Comparison of ENCODE assay signal across 17 cellular contexts in the genomic region with DNA sequence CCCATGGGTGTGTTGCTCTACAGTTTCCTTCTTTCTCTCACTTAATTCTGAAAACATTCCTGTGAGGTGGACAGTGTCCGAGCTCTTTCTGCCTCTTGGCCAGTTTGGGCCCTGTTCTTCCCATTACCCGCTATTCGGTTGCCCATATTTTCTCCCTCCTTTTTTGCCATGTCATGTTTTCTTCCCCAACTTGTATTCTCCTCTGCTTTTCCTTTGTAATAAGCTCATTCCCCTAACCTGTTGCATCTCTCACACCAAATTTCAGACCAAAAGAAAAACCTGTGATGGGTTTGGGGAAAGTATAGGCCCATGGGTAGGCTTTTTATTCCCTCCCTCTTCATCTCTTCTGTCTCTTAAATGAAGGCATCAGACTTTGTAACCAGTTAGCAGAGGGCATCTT.
"Had no signal": no experiment of that assay in that cellular context is flagged by ENCODE, and none has a peak within 500 bp of the region (broad histone marks: within the 10 kb centered on the region; RNA-seq: fewer than 3 reads in every experiment).

No MANE protein-coding gene starts in this region.

- H3K4me3 ChIP-seq: gastroesophageal sphincter, heart right ventricle, left ventricle myocardium inferior, psoas muscle, skin epidermis, thoracic aorta, upper lobe of left lung had no signal

- H3K27me3 ChIP-seq: gastroesophageal sphincter, heart right ventricle, upper lobe of left lung had no signal

- H3K9me3 Mint-ChIP-seq: T-helper 1 cell treated with Interleukin-12 subunit alpha and Interleukin-12 subunit beta and Interleukin-4 antibody, amounts not matched to agents 30 μg/mL and 1 μg/mL, for 36 hours had no signal

- H3K36me3 ChIP-seq: thoracic aorta had no signal

- H3K4me3 Mint-ChIP-seq: T-helper 1 cell treated with Interleukin-12 subunit alpha and Interleukin-12 subunit beta and Interleukin-4 antibody, amounts not matched to agents 30 μg/mL and 1 μg/mL, for 36 hours had no signal

- H3K27ac ChIP-seq: gastroesophageal sphincter, heart right ventricle, left ventricle myocardium inferior, skin epidermis, thoracic aorta, upper lobe of left lung had no signal

- ATAC-seq: gastroesophageal sphincter, heart right ventricle, psoas muscle, right cardiac atrium had no signal

- H3K27ac Mint-ChIP-seq: T-helper 1 cell treated with Interleukin-12 subunit alpha and Interleukin-12 subunit beta and Interleukin-4 antibody, amounts not matched to agents 30 μg/mL and 1 μg/mL, for 36 hours had no signal

- H3K9me3 ChIP-seq: gastroesophageal sphincter, heart right ventricle, left ventricle myocardium inferior, psoas muscle, thoracic aorta, upper lobe of left lung had no signal

- DNase-seq: activated CD4-positive, alpha-beta T cell treated with anti-CD3 and anti-CD28 coated beads for 1 hour; activated naive CD4-positive, alpha-beta T cell; aorta; cerebellar nuclear complex; cortex of kidney; erythroblast; heart right ventricle; left ventricle myocardium inferior; mammary epithelial cell; psoas muscle; right cardiac atrium; stimulated activated CD4-positive, alpha-beta T cell treated with anti-CD3 and anti-CD28 coated beads, Interleukin-2, amount 100 ng/mL, for 48 hours; upper lobe of left lung had no signal
